In genomic region chr22:20635227-20635591, GRCh38 we compare ENCODE assay signal across 28 cellular contexts.
"Had no signal": no experiment of that assay in that cellular context is flagged by ENCODE, and none has a peak within 500 bp of the region (broad histone marks: within the 10 kb centered on the region; RNA-seq: fewer than 3 reads in every experiment).

No MANE protein-coding gene starts in this region.

- H3K27ac ChIP-seq: coronary artery, esophagus squamous epithelium, heart right ventricle, left lung, ovary, right lobe of liver, stomach, testis, tibial nerve, upper lobe of left lung, uterus had no signal

- H3K27me3 ChIP-seq: ovary, right lobe of liver, testis, tibial nerve, upper lobe of left lung, uterus had no signal

- H3K4me3 ChIP-seq: coronary artery, esophagus squamous epithelium, heart right ventricle, left lung, ovary, right lobe of liver, stomach, testis, tibial nerve, upper lobe of left lung, uterus had no signal

- H3K9me3 ChIP-seq: esophagus squamous epithelium, ovary, right lobe of liver, stomach, testis, tibial nerve, upper lobe of left lung, uterus had no signal

- H3K36me3 ChIP-seq: esophagus squamous epithelium, heart right ventricle, left lung, ovary, right lobe of liver, stomach, tibial nerve, upper lobe of left lung, uterus had no signal

- DNase-seq: dermis blood vessel endothelial cell; effector memory CD4-positive, alpha-beta T cell; erythroblast; esophagus squamous epithelium; foreskin melanocyte; glutamatergic neuron; heart right ventricle; hippocampal formation; left cardiac atrium; left lung; mesendoderm; midbrain; naive thymus-derived CD4-positive, alpha-beta T cell; occipital lobe; ovary; right lobe of liver; small intestine; stimulated activated CD4-positive, alpha-beta T cell treated with anti-CD3 and anti-CD28 coated beads, Interleukin-15, amount 100 ng/mL, for 24 hours; stimulated activated CD4-positive, alpha-beta T cell treated with anti-CD3 and anti-CD28 coated beads, Interleukin-2, amount 100 ng/mL, for 48 hours; stimulated activated naive CD4-positive, alpha-beta T cell treated with Interleukin-2 at 50 U/mL for 16 hours; stomach; testis; upper lobe of left lung; uterus had no signal

- FAIRE-seq: endometrium, islet of Langerhans, small intestine had no signal

- ATAC-seq: heart right ventricle; left cardiac atrium; left lung; naive thymus-derived CD4-positive, alpha-beta T cell; right lobe of liver had no signal

- H3K4me1 ChIP-seq: esophagus squamous epithelium, heart right ventricle, left lung, testis, tibial nerve, uterus had no signal
